ENCODE assay signal across 1 cellular context in the genomic region with DNA sequence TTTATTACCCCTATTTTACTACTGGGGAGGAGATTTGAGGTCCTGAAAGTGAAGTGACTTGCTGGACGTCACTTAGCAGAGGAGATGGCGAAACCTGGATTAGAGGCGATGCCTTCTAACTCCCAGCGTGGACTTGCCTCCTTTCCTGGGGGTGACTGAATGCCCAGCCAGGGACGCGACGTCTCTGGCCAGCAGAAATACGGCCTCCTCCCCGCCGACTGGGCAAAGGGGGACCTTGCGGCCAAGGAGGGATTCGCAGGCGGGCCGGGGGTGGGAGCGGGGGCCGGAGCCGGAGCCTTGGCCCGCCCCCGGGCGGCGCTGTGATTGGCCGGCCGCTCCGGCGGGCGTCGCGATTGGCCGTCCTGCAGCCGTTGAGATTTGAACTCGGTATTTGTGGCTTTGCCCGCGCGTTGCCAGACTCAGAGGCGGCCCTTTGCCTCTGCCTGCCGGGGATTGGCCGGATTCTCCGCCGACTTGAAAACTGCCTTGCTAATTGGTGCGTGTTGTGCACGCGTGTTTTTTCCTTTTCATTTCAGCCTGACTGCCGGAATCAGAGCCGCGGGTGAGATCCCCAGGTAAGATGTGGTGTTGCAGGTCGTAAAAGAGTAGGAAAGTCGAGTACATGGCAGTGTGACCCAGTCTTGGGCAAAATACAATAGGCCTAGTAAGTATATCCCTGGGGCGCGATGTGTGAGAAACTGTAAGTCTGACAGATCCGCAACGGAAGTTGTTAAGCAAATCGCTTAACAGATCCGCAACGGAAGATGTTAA.
TF ChIP-seq lines count a peak whose summit lies in the region.

A gene with protein sequence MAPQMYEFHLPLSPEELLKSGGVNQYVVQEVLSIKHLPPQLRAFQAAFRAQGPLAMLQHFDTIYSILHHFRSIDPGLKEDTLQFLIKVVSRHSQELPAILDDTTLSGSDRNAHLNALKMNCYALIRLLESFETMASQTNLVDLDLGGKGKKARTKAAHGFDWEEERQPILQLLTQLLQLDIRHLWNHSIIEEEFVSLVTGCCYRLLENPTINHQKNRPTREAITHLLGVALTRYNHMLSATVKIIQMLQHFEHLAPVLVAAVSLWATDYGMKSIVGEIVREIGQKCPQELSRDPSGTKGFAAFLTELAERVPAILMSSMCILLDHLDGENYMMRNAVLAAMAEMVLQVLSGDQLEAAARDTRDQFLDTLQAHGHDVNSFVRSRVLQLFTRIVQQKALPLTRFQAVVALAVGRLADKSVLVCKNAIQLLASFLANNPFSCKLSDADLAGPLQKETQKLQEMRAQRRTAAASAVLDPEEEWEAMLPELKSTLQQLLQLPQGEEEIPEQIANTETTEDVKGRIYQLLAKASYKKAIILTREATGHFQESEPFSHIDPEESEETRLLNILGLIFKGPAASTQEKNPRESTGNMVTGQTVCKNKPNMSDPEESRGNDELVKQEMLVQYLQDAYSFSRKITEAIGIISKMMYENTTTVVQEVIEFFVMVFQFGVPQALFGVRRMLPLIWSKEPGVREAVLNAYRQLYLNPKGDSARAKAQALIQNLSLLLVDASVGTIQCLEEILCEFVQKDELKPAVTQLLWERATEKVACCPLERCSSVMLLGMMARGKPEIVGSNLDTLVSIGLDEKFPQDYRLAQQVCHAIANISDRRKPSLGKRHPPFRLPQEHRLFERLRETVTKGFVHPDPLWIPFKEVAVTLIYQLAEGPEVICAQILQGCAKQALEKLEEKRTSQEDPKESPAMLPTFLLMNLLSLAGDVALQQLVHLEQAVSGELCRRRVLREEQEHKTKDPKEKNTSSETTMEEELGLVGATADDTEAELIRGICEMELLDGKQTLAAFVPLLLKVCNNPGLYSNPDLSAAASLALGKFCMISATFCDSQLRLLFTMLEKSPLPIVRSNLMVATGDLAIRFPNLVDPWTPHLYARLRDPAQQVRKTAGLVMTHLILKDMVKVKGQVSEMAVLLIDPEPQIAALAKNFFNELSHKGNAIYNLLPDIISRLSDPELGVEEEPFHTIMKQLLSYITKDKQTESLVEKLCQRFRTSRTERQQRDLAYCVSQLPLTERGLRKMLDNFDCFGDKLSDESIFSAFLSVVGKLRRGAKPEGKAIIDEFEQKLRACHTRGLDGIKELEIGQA (N-terminal part only) (plus strand): TSS at position 523 of the 771 bp plus-strand sequence. CDS start 997 bp downstream, outside the sequence.

TF ChIP-seq in SK-N-SH treated with all-trans-retinoic acid at 6 μM for 48 hours, 23 proteins besides CTCF, POLR2A, EP300 and RAD21 (continued from another document):
- TF ChIP-seq, protein P1, sequence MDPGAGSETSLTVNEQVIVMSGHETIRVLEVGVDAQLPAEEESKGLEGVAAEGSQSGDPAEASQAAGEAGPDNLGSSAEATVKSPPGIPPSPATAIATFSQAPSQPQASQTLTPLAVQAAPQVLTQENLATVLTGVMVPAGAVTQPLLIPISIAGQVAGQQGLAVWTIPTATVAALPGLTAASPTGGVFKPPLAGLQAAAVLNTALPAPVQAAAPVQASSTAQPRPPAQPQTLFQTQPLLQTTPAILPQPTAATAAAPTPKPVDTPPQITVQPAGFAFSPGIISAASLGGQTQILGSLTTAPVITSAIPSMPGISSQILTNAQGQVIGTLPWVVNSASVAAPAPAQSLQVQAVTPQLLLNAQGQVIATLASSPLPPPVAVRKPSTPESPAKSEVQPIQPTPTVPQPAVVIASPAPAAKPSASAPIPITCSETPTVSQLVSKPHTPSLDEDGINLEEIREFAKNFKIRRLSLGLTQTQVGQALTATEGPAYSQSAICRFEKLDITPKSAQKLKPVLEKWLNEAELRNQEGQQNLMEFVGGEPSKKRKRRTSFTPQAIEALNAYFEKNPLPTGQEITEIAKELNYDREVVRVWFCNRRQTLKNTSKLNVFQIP (CRISPR knock-in tag; IDR thresholded peaks at IDR 0.05; ENCODE audit: borderline replicate concordance, low read depth), result no peak
- TF ChIP-seq GLIS3 (CRISPR knock-in tag; IDR thresholded peaks at IDR 0.05), result 0 out of 2 replicates have a peak, but pooled peaks have one; percentile 28
